ENCODE assay signal across 13 cellular contexts in genomic region chr2:213306320-213306942, GRCh38. TPM values are rescaled to one million over a fixed set of nuclear protein-coding genes. Genes with fewer than 3 reads are reported as not detected.
A peak's percentile ranks its signal among the peaks of the same experiment; 100 is the strongest.
DNase-seq lines count a peak whose midpoint lies in the region; ATAC-seq and TF ChIP-seq lines count a peak whose summit lies in the region.
"Had no signal": no experiment of that assay in that cellular context is flagged by ENCODE, and none has a peak within 500 bp of the region (broad histone marks: within the 10 kb centered on the region; RNA-seq: fewer than 3 reads in every experiment).

No MANE protein-coding gene starts in this region.

- H4K20me1 ChIP-seq in osteoblast (ENCODE audit: insufficient read depth, low read length), result no peaks in the 10 kb centered on the region

- TF ChIP-seq CTCF in osteoblast (IDR thresholded peaks at IDR 0.05; ENCODE audit: extremely low read depth, low read depth, low read length), result no peak

- no peaks in the 10 kb centered on the region for H3K27me3 ChIP-seq in osteoblast (ENCODE audit: insufficient read depth, low read length)
- H3K27me3 ChIP-seq: esophagus squamous epithelium had no signal

- H3K9me3 ChIP-seq in osteoblast (ENCODE audit: low read depth, low read length), result no peaks in the 10 kb centered on the region
- H3K9me3 ChIP-seq: prostate gland had no signal

- no peaks in the 10 kb centered on the region for H3K79me2 ChIP-seq in osteoblast (ENCODE audit: insufficient read depth, low read length)

- peak overlapping the region; percentile 87 for H3K27ac ChIP-seq in osteoblast (ENCODE audit: low read depth, low read length)
- H3K27ac ChIP-seq: lower lobe of right lung, prostate gland had no signal

- peak overlapping the region; percentile 86 for H2AFZ ChIP-seq in osteoblast (ENCODE audit: low read length)

- peaks cover 16% of the 10 kb centered on the region for H3K36me3 ChIP-seq in osteoblast (ENCODE audit: insufficient read depth, low read length)
- H3K36me3 ChIP-seq: prostate gland had no signal

- H3K4me2 ChIP-seq in osteoblast (ENCODE audit: insufficient read depth, low read length), result peak overlapping the region; percentile 69

- H3K4me3 ChIP-seq in osteoblast (ENCODE audit: insufficient read depth, low read length), result peak overlapping the region; percentile 27
- H3K4me3 ChIP-seq: esophagus squamous epithelium, lower lobe of right lung, prostate gland had no signal

- DNase-seq in AG20443 (ENCODE audit: low spot score) (peak; percentile 19), NCI-H2029 treated with DMSO at 0.1 percent for 48 hours (lab: John Stamatoyannopoulos, UW) (peak; percentile 8), osteoblast (ENCODE audit: insufficient read length, low spot score, missing footprints) (no peak), NCI-H748 (lab: John Stamatoyannopoulos, UW; ENCODE audit: unreplicated experiment) (no peak)
- DNase-seq: activated CD4-positive, alpha-beta memory T cell treated with anti-CD3 and anti-CD28 coated beads for 36 hours; COR-L47; esophagus squamous epithelium; lower lobe of right lung had no signal

- peak; percentile 49 for ATAC-seq in esophagus mucosa
- no peak for ATAC-seq in HG03045 (IDR thresholded peaks at IDR 0.05; ENCODE audit: unreplicated experiment)
- ATAC-seq in HG02970 (IDR thresholded peaks at IDR 0.05; ENCODE audit: low FRiP score, unreplicated experiment), result no peak
- no peak for ATAC-seq in GM18867 (IDR thresholded peaks at IDR 0.05; ENCODE audit: unreplicated experiment)
- ATAC-seq: lower lobe of right lung had no signal

- peaks cover 14% of the 10 kb centered on the region for H3K4me1 ChIP-seq in osteoblast (ENCODE audit: insufficient read depth, low read length)
- H3K4me1 ChIP-seq: lower lobe of right lung, prostate gland had no signal

RNA-seq across cellular contexts. Expression of gene SPAG16, which starts 22.2 kb away (rescaled TPM):
- total RNA-seq in esophagus mucosa, result 19.8 TPM
- total RNA-seq in osteoblast, result 46.9 and 47.8 TPM in 2 replicates

Comparison
In these comparisons a context has a peak if more than half of its experiments do, and no peak if none do; other contexts are left out.
1. DNase-seq: peak in AG20443 (single experiment) and NCI-H2029 treated with DMSO at 0.1 percent for 48 hours (single experiment); none in osteoblast (single experiment) and NCI-H748 (single experiment).